Comparison of ENCODE assay signal across 1 cellular context in the genomic region with DNA sequence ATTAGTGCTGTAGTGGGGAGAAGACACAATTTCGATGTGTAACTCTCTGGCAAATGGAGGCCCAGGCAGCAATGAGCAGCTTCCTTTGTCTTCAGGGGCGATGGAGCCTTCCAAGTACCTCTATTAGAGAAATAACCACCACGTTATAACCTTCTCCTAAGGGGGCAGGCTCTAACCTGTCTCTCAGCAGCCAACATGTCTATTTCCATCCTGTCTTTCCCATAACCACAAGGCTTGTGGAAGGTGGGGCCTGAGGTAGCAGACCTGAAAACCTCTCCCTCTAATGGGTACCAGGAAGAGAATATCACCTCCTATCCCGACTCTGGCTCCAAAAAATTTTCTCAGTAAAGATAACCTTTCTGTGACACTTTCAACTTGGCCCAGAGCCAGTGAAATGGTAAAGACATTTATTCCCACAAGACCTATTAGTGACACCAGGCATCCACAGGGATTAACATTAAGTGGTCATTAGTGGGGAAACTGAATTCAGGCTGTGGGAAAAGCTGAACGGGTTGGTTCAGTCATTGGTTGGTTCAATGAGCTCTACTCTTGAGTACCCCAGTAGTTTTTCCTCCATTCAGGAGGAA.
TF ChIP-seq lines count a peak whose summit lies in the region.

No MANE protein-coding gene starts in this region.

TF ChIP-seq in K562, 482 proteins besides CTCF, POLR2A, EP300 and RAD21:
- TF ChIP-seq, protein P1, sequence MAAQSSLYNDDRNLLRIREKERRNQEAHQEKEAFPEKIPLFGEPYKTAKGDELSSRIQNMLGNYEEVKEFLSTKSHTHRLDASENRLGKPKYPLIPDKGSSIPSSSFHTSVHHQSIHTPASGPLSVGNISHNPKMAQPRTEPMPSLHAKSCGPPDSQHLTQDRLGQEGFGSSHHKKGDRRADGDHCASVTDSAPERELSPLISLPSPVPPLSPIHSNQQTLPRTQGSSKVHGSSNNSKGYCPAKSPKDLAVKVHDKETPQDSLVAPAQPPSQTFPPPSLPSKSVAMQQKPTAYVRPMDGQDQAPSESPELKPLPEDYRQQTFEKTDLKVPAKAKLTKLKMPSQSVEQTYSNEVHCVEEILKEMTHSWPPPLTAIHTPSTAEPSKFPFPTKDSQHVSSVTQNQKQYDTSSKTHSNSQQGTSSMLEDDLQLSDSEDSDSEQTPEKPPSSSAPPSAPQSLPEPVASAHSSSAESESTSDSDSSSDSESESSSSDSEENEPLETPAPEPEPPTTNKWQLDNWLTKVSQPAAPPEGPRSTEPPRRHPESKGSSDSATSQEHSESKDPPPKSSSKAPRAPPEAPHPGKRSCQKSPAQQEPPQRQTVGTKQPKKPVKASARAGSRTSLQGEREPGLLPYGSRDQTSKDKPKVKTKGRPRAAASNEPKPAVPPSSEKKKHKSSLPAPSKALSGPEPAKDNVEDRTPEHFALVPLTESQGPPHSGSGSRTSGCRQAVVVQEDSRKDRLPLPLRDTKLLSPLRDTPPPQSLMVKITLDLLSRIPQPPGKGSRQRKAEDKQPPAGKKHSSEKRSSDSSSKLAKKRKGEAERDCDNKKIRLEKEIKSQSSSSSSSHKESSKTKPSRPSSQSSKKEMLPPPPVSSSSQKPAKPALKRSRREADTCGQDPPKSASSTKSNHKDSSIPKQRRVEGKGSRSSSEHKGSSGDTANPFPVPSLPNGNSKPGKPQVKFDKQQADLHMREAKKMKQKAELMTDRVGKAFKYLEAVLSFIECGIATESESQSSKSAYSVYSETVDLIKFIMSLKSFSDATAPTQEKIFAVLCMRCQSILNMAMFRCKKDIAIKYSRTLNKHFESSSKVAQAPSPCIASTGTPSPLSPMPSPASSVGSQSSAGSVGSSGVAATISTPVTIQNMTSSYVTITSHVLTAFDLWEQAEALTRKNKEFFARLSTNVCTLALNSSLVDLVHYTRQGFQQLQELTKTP (IDR thresholded peaks at IDR 0.05; ENCODE audit: low read depth in 1 of 2, partially characterized antibody in 2 of 2) = no peak
- peak; percentile 2 for TF ChIP-seq KDM5B (IDR thresholded peaks at IDR 0.05; ENCODE audit: insufficient replicate concordance, low read depth, low read length)
- 0 out of 2 replicates have a peak, but pooled peaks have one; percentile 35 for TF ChIP-seq TGIF2 (CRISPR knock-in tag; IDR thresholded peaks at IDR 0.05)
- 0 out of 2 replicates have a peak, but pooled peaks have one; percentile 15 for TF ChIP-seq MYNN (IDR thresholded peaks at IDR 0.05)
- TF ChIP-seq MYNN (CRISPR knock-in tag; IDR thresholded peaks at IDR 0.05) = no peak
- TF ChIP-seq TAL1 (IDR thresholded peaks at IDR 0.05) = no peak
- TF ChIP-seq NFIC (IDR thresholded peaks at IDR 0.05) = peak; percentile 95
- no peak for TF ChIP-seq SREBF1 (IDR thresholded peaks at IDR 0.05; ENCODE audit: borderline replicate concordance, low read depth, low read length)
